10 cellular contexts compared by ENCODE assay signal in the genomic region with DNA sequence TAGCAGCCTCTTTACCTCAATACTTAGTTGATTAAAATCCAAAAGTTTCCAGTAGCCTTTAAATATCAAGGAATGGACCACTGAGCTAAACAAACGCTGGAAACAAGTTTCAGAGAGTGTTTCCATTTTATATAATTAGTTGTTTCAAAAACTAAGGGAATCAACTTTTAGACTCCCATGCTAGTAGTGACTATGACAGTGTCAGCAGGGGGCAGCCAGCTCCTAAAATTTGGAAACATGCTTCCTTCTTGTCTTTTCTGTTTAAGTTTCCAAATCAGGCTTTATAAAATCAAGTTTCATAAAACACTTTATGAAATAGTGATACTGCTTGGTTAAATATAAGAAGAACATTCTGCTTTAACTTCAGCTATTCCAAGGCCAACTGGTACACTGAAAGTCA.
DNase-seq lines count a peak whose midpoint lies in the region; ATAC-seq, FAIRE-seq and TF ChIP-seq lines count a peak whose summit lies in the region.
"Had no signal": no experiment of that assay in that cellular context is flagged by ENCODE, and none has a peak within 500 bp of the region (broad histone marks: within the 10 kb centered on the region; RNA-seq: fewer than 3 reads in every experiment).

No MANE protein-coding gene starts in this region.

- BruUV-seq in Panc1 (replicated peaks; lab: Mats Ljungman, UMichigan), result no TSS peak

- POLR2A ChIA-PET in Panc1 (lab: Charles Lee), result no interaction called here

- H3K4me3 ChIP-seq in left ventricle myocardium inferior (no peak overlapping the region), Panc1 (ENCODE audit: low read depth in 2 of 2, low read length in 2 of 2) (no peak overlapping the region), lower leg skin (ENCODE audit: low read depth, poor library complexity, severe bottlenecking) (no peak overlapping the region)

- no peaks in the 10 kb centered on the region for H3K4me1 ChIP-seq in left ventricle myocardium inferior
- no peaks in the 10 kb centered on the region for H3K4me1 ChIP-seq in Panc1 (ENCODE audit: control insufficient read depth, insufficient read depth, low read length)

- H3K4me3 Mint-ChIP-seq in type B pancreatic cell, result no peak overlapping the region

- FAIRE-seq in frontal cortex (lab: Jason Lieb, UNC), result peak; percentile 83
- FAIRE-seq: TTC549 had no signal

- intact Hi-C loops in left ventricle myocardium inferior (cut with micrococcal nuclease) (no loop called here), cardiac septum (cut with DNase I) (loop anchor here (2.0 kb wide), 1 partner anchor 614 kb away; no protein-coding TSS in a partner anchor), Panc1 (cut with micrococcal nuclease; ENCODE audit: unreplicated experiment) (no loop called here), lower leg skin (cut with DNase I; ENCODE audit: low total_unique reads) (no loop called here)

- ATAC-seq in Panc1 (no peak), HG02642 (IDR thresholded peaks at IDR 0.05; ENCODE audit: poor library complexity, unreplicated experiment) (no peak)

- no peaks in the 10 kb centered on the region for H3K36me3 Mint-ChIP-seq in type B pancreatic cell

- peak; percentile 54 for TF ChIP-seq CTCF in left ventricle myocardium inferior (IDR thresholded peaks at IDR 0.05; ENCODE audit: borderline replicate concordance)
- TF ChIP-seq CTCF in Panc1 (IDR thresholded peaks at IDR 0.05), result peak; percentile 19; the same call in 1 of the 2 replicates
- peak; percentile 65 for TF ChIP-seq CTCF in type B pancreatic cell (conservative IDR thresholded peaks at IDR 0.05)
- TF ChIP-seq CTCF in lower leg skin (IDR thresholded peaks at IDR 0.05), result no peak

- in situ Hi-C loops in Panc1 (cut with HindIII; ENCODE audit: low pct_unique_long_range_greater_than_20kb, low sequenced_read_pairs), result no loop called here

- H3K27me3 Mint-ChIP-seq in type B pancreatic cell, result no peaks in the 10 kb centered on the region

- H3K9me3 Mint-ChIP-seq in type B pancreatic cell, result no peaks in the 10 kb centered on the region

- H3K36me3 ChIP-seq in left ventricle myocardium inferior, result no peaks in the 10 kb centered on the region
- H3K36me3 ChIP-seq in Panc1 (ENCODE audit: control insufficient read depth, insufficient read depth, low read length), result no peaks in the 10 kb centered on the region

- H3K27ac ChIP-seq in left ventricle myocardium inferior (replicated peaks) (no peak overlapping the region), Panc1 (ENCODE audit: low read length) (no peak overlapping the region)

- H3K27me3 ChIP-seq in left ventricle myocardium inferior (ENCODE audit: low read depth) (no peaks in the 10 kb centered on the region), Panc1 (ENCODE audit: control insufficient read depth, insufficient read depth, low read length) (no peaks in the 10 kb centered on the region)

- H3K9me3 ChIP-seq in left ventricle myocardium inferior (replicated peaks), result peaks cover 15% of the 10 kb centered on the region
- no peaks in the 10 kb centered on the region for H3K9me3 ChIP-seq in Panc1 (ENCODE audit: control insufficient read depth, insufficient read depth, low read depth, low read length)

- no peaks in the 10 kb centered on the region for H3K4me1 Mint-ChIP-seq in type B pancreatic cell (ENCODE audit: unreplicated experiment)

- TF ChIP-seq POLR2A in lower leg skin (IDR thresholded peaks at IDR 0.05), result no peak

- H3K27ac Mint-ChIP-seq in type B pancreatic cell, result no peak overlapping the region

- peak; percentile 14 for DNase-seq in left ventricle myocardium inferior
- DNase-seq in cardiac septum (ENCODE audit: low spot score), result no peak
- DNase-seq in Panc1 (ENCODE audit: low read depth, low spot score), result no peak
- DNase-seq in frontal cortex (ENCODE audit: low spot score in 2 of 2), result no peak
- no peak for DNase-seq in type B pancreatic cell (ENCODE audit: extremely low spot score, unreplicated experiment)
- no peak for DNase-seq in lower leg skin (ENCODE audit: low spot score in 2 of 2)
- no peak for DNase-seq in NOMO-1 (lab: John Stamatoyannopoulos, UW; ENCODE audit: unreplicated experiment in 2 of 2)
- DNase-seq: DMS79 had no signal

- 18 to 30% methylated on average over 1 of the region's 1 CpG for WGBS in lower leg skin, 2 donors

- CTCF ChIA-PET in Panc1 (lab: Charles Lee), result no interaction called here

Comparison
In these comparisons a context has a peak if more than half of its experiments do, and no peak if none do; other contexts are left out.
1. CTCF ChIP-seq: peak in left ventricle myocardium inferior (single experiment), Panc1 (single experiment) and type B pancreatic cell (single experiment); none in lower leg skin (0 of 3).